Comparison of ENCODE assay signal across 9 cellular contexts in genomic region chr9:72443855-72444254, GRCh38.
DNase-seq lines count a peak whose midpoint lies in the region; ATAC-seq, FAIRE-seq and TF ChIP-seq lines count a peak whose summit lies in the region.
"Had no signal": no experiment of that assay in that cellular context is flagged by ENCODE, and none has a peak within 500 bp of the region (broad histone marks: within the 10 kb centered on the region; RNA-seq: fewer than 3 reads in every experiment).

No MANE protein-coding gene starts in this region.

- peaks cover 33% of the 10 kb centered on the region for H3K4me1 Mint-ChIP-seq in activated CD8-positive, alpha-beta T cell treated with anti-CD3 and anti-CD28 coated beads, Interleukin-2, amount 10 ng/mL, durations not matched to agents 7 days and 5 days (ENCODE audit: low read depth)
- H3K4me1 Mint-ChIP-seq in natural killer cell (peaks cover 7 to 15% of the 10 kb centered on the region in 2 donors), Caco-2 (ENCODE audit: low read depth, unreplicated experiment) (peaks cover 7% of the 10 kb centered on the region)

- peaks cover 9% of the 10 kb centered on the region for H3K27me3 Mint-ChIP-seq in activated CD8-positive, alpha-beta T cell treated with anti-CD3 and anti-CD28 coated beads, Interleukin-2, amount 10 ng/mL, durations not matched to agents 7 days and 5 days (ENCODE audit: low read depth)
- H3K27me3 Mint-ChIP-seq in natural killer cell (ENCODE audit: low read depth in 2 of 2), result peaks cover 22 to 44% of the 10 kb centered on the region in 2 donors
- H3K27me3 Mint-ChIP-seq in Caco-2 (ENCODE audit: insufficient read depth, unreplicated experiment), result no peaks in the 10 kb centered on the region

- TF ChIP-seq CTCF in natural killer cell (IDR thresholded peaks at IDR 0.05) (no peak), Caco-2 (IDR thresholded peaks at IDR 0.05; ENCODE audit: insufficient read depth in 1 of 2, low read depth in 1 of 2, low read length in 1 of 2, severe bottlenecking in 1 of 2, unreplicated experiment in 1 of 2) (no peak)

- H3K27ac Mint-ChIP-seq in activated CD8-positive, alpha-beta T cell treated with anti-CD3 and anti-CD28 coated beads, Interleukin-2, amount 10 ng/mL, durations not matched to agents 7 days and 5 days, result peak overlapping the region; percentile 55
- H3K27ac Mint-ChIP-seq in natural killer cell (peak overlapping the region; percentile 15 to 46), Caco-2 (ENCODE audit: unreplicated experiment) (no peak overlapping the region)

- peaks cover 6% of the 10 kb centered on the region for H3K9me3 Mint-ChIP-seq in activated CD8-positive, alpha-beta T cell treated with anti-CD3 and anti-CD28 coated beads, Interleukin-2, amount 10 ng/mL, durations not matched to agents 7 days and 5 days (ENCODE audit: insufficient read depth)
- no peaks in the 10 kb centered on the region for H3K9me3 Mint-ChIP-seq in natural killer cell
- peaks cover 9% of the 10 kb centered on the region for H3K9me3 Mint-ChIP-seq in Caco-2 (ENCODE audit: unreplicated experiment)

- peak; percentile 93 for FAIRE-seq in GM12892 (lab: Jason Lieb, UNC)

- BruUV-seq in Caco-2 (replicated peaks; lab: Mats Ljungman, UMichigan), result no TSS peak

- H3K36me3 ChIP-seq in Caco-2 (ENCODE audit: control insufficient read depth, insufficient read depth, low read length), result no peaks in the 10 kb centered on the region

- ATAC-seq in GM21367 (IDR thresholded peaks at IDR 0.05; ENCODE audit: unreplicated experiment), result peak; percentile 97
- ATAC-seq in HG03460 (IDR thresholded peaks at IDR 0.05; ENCODE audit: unreplicated experiment), result peak; percentile 94
- ATAC-seq in activated CD8-positive, alpha-beta T cell treated with anti-CD3 and anti-CD28 coated beads, Interleukin-2, amount 10 ng/mL, durations not matched to agents 7 days and 5 days, result peak; percentile 71
- ATAC-seq in natural killer cell, result peak; percentile 69 to 76 (median 71)

- CTCF ChIA-PET in activated CD8-positive, alpha-beta T cell treated with anti-CD3 and anti-CD28 coated beads, Interleukin-2, amount 10 ng/mL, durations not matched to agents 7 days and 5 days (lab: Charles Lee), result interaction anchor here (0.8 to 1.9 kb wide), 13 partner anchors 10 to 163 kb away, joined by 3 to 13 read pairs (median 5); no protein-coding TSS in a partner anchor
- CTCF ChIA-PET in Caco-2 (lab: Charles Lee), result no interaction called here

- intact Hi-C loops in natural killer cell (cut with micrococcal nuclease) (loop anchor here (5.0 kb wide), 1 partner anchor 143 kb away; no protein-coding TSS in a partner anchor), Caco-2 (cut with micrococcal nuclease; ENCODE audit: unreplicated experiment) (no loop called here)

- no peak for TF ChIP-seq POLR2A in GM12892 (IDR thresholded peaks at IDR 0.05; ENCODE audit: low read depth, low read length)

- no peak overlapping the region for H3K4me3 ChIP-seq in Caco-2 (ENCODE audit: low read depth, low read length)
- H3K4me3 ChIP-seq: SK-N-MC had no signal

- peaks cover 7% of the 10 kb centered on the region; the same call in 1 of the 2 replicates for H3K4me1 ChIP-seq in Caco-2

- POLR2A ChIA-PET in activated CD8-positive, alpha-beta T cell treated with anti-CD3 and anti-CD28 coated beads, Interleukin-2, amount 10 ng/mL, durations not matched to agents 7 days and 5 days (lab: Charles Lee), result interaction anchor here (0.6 to 2.1 kb wide), 7 partner anchors 52 to 146 kb away, joined by 3 to 19 read pairs (median 4); partner anchors contain the start of gene ZFAND5
- POLR2A ChIA-PET in Caco-2 (lab: Charles Lee), result no interaction called here

- no peaks in the 10 kb centered on the region for H3K9me3 ChIP-seq in Caco-2

- H3K27me3 ChIP-seq in Caco-2 (replicated peaks; ENCODE audit: control insufficient read depth, insufficient read depth, low read length), result no peaks in the 10 kb centered on the region

- DNase-seq in GM12892 (ENCODE audit: insufficient read length) (peak; percentile 25), natural killer cell (no peak), kidney glomerular epithelial cell (lab: John Stamatoyannopoulos, UW) (no peak), DMS79 (lab: John Stamatoyannopoulos, UW) (no peak), Caco-2 (no peak)
- peak; percentile 29 for DNase-seq in activated CD8-positive, alpha-beta T cell treated with anti-CD3 and anti-CD28 coated beads, Interleukin-2, amount 10 ng/mL, durations not matched to agents 7 days and 5 days

- H3K4me3 Mint-ChIP-seq in activated CD8-positive, alpha-beta T cell treated with anti-CD3 and anti-CD28 coated beads, Interleukin-2, amount 10 ng/mL, durations not matched to agents 7 days and 5 days, result no peak overlapping the region
- H3K4me3 Mint-ChIP-seq in natural killer cell (no peak overlapping the region), Caco-2 (ENCODE audit: unreplicated experiment) (no peak overlapping the region)

- H3K36me3 Mint-ChIP-seq in activated CD8-positive, alpha-beta T cell treated with anti-CD3 and anti-CD28 coated beads, Interleukin-2, amount 10 ng/mL, durations not matched to agents 7 days and 5 days (ENCODE audit: low read depth), result peaks cover 3% of the 10 kb centered on the region
- H3K36me3 Mint-ChIP-seq in natural killer cell, result no peaks in the 10 kb centered on the region
- no peaks in the 10 kb centered on the region for H3K36me3 Mint-ChIP-seq in Caco-2 (ENCODE audit: insufficient read depth, unreplicated experiment)

Comparison
In these comparisons a context has a peak if more than half of its experiments do, and no peak if none do; other contexts are left out.
1. DNase-seq: peak in GM12892 (single experiment) and activated CD8-positive, alpha-beta T cell treated with anti-CD3 and anti-CD28 coated beads, Interleukin-2, amount 10 ng/mL, durations not matched to agents 7 days and 5 days (single experiment); none in natural killer cell (single experiment), kidney glomerular epithelial cell (single experiment), DMS79 (single experiment) and Caco-2 (0 of 2).
2. Peak in every context shown above with its lines, with median percentiles within 50 percentile points of each other: ATAC-seq.